Comparison of ENCODE assay signal across 14 cellular contexts in genomic region chr6:13913226-13914001, GRCh38. TPM values are rescaled to one million over a fixed set of nuclear protein-coding genes. Genes with fewer than 3 reads are reported as not detected.
DNase-seq lines count a peak whose midpoint lies in the region; ATAC-seq and TF ChIP-seq lines count a peak whose summit lies in the region.
"Had no signal": no experiment of that assay in that cellular context is flagged by ENCODE, and none has a peak within 500 bp of the region (broad histone marks: within the 10 kb centered on the region; RNA-seq: fewer than 3 reads in every experiment).

No MANE protein-coding gene starts in this region.

- ATAC-seq in GM23338 (no peak), WTC11 (no peak), HG02623 (IDR thresholded peaks at IDR 0.05; ENCODE audit: unreplicated experiment) (no peak)
- ATAC-seq in activated CD8-positive, alpha-beta memory T cell treated with anti-CD3 and anti-CD28 coated beads, Interleukin-2, amount 10 ng/mL, durations not matched to agents 7 days and 5 days, result no peak
- ATAC-seq: CD8-positive, alpha-beta T cell had no signal

- H3K9me2 ChIP-seq in GM23338 (ENCODE audit: insufficient read depth), result no peaks in the 10 kb centered on the region; the same call in 1 of the 2 replicates
- no peaks in the 10 kb centered on the region for H3K9me2 ChIP-seq in Karpas-422 (replicated peaks; ENCODE audit: insufficient read depth, low read length)

- H3K79me2 ChIP-seq in GM23338 (replicated peaks; ENCODE audit: insufficient read depth), result no peaks in the 10 kb centered on the region
- H3K79me2 ChIP-seq in Karpas-422 (ENCODE audit: low read length), result no peaks in the 10 kb centered on the region
- H3K79me2 ChIP-seq in neural progenitor cell (ENCODE audit: low read depth), result no peaks in the 10 kb centered on the region

- CTCF ChIA-PET in WTC11 (lab: Charles Lee), result interaction anchor here (1.0 to 9.6 kb wide), 6 partner anchors 11 to 154 kb away, joined by 3 to 126 read pairs (median 6); partner anchors contain the start of gene RNF182
- CTCF ChIA-PET in activated CD8-positive, alpha-beta memory T cell treated with anti-CD3 and anti-CD28 coated beads, Interleukin-2, amount 10 ng/mL, durations not matched to agents 7 days and 5 days (lab: Charles Lee), result interaction anchor here (0.9 to 6.5 kb wide), 3 partner anchors 40 to 160 kb away, joined by 3 to 66 read pairs (median 3); no protein-coding TSS in a partner anchor

- H3K9me3 Mint-ChIP-seq in GM23338, result no peaks in the 10 kb centered on the region
- no peaks in the 10 kb centered on the region for H3K9me3 Mint-ChIP-seq in WTC11
- H3K9me3 Mint-ChIP-seq in neural progenitor cell, result no peaks in the 10 kb centered on the region
- no peaks in the 10 kb centered on the region for H3K9me3 Mint-ChIP-seq in activated CD8-positive, alpha-beta memory T cell treated with anti-CD3 and anti-CD28 coated beads, Interleukin-2, amount 10 ng/mL, durations not matched to agents 7 days and 5 days (ENCODE audit: low read depth)
- H3K9me3 Mint-ChIP-seq: CD8-positive, alpha-beta T cell had no signal

- H3K27ac ChIP-seq in GM23338 (ENCODE audit: low read depth), result no peak overlapping the region
- H3K27ac ChIP-seq in Karpas-422 (ENCODE audit: low read length), result no peak overlapping the region
- no peak overlapping the region for H3K27ac ChIP-seq in neural progenitor cell

- H3K27ac Mint-ChIP-seq in GM23338 (no peak overlapping the region), WTC11 (no peak overlapping the region), neural progenitor cell (no peak overlapping the region)
- H3K27ac Mint-ChIP-seq in activated CD8-positive, alpha-beta memory T cell treated with anti-CD3 and anti-CD28 coated beads, Interleukin-2, amount 10 ng/mL, durations not matched to agents 7 days and 5 days, result no peak overlapping the region
- H3K27ac Mint-ChIP-seq: CD8-positive, alpha-beta T cell had no signal

- no peaks in the 10 kb centered on the region for H3F3A ChIP-seq in GM23338 (replicated peaks; ENCODE audit: low read depth)
- H3F3A ChIP-seq in neural progenitor cell (ENCODE audit: low read depth), result peaks cover 18% of the 10 kb centered on the region

- no peaks in the 10 kb centered on the region for H3K36me3 ChIP-seq in GM23338 (ENCODE audit: insufficient read depth)
- no peaks in the 10 kb centered on the region for H3K36me3 ChIP-seq in Karpas-422 (ENCODE audit: insufficient read depth, low read length)
- H3K36me3 ChIP-seq in neural progenitor cell, result no peaks in the 10 kb centered on the region

- DNase-seq in GM23338 (ENCODE audit: low spot score) (no peak), Karpas-422 (peak; percentile 29), WTC11 (ENCODE audit: low spot score) (no peak), neural progenitor cell (ENCODE audit: low spot score) (no peak), D341Med (ENCODE audit: low spot score) (no peak)
- DNase-seq in activated CD8-positive, alpha-beta memory T cell treated with anti-CD3 and anti-CD28 coated beads, Interleukin-2, amount 10 ng/mL, durations not matched to agents 7 days and 5 days, result no peak
- DNase-seq: CD8-positive, alpha-beta T cell; H7; MV-4-11; NCI-H1694 treated with DMSO at 0.1 percent for 48 hours; NCI-H524 treated with DMSO at 0.1 percent for 48 hours; NK-92 treated with Interleukin-12 subunit alpha and Interleukin-12 subunit beta, amount 100 ng/mL, for 24 hours; T-helper 1 cell had no signal

- H2AFZ ChIP-seq in GM23338 (peak overlapping the region; percentile 34; the same call in 1 of the 2 replicates), Karpas-422 (ENCODE audit: low read length) (0 out of 2 replicates have a peak overlapping the region, but pooled peaks have one; percentile 21), neural progenitor cell (replicated peaks) (peak overlapping the region; percentile 70)

- no peak overlapping the region for H3K9ac ChIP-seq in Karpas-422 (ENCODE audit: low read length)
- no peak overlapping the region for H3K9ac ChIP-seq in neural progenitor cell

- H3K36me3 Mint-ChIP-seq in GM23338 (ENCODE audit: low read depth) (no peaks in the 10 kb centered on the region), WTC11 (no peaks in the 10 kb centered on the region), neural progenitor cell (no peaks in the 10 kb centered on the region)
- no peaks in the 10 kb centered on the region for H3K36me3 Mint-ChIP-seq in activated CD8-positive, alpha-beta memory T cell treated with anti-CD3 and anti-CD28 coated beads, Interleukin-2, amount 10 ng/mL, durations not matched to agents 7 days and 5 days
- H3K36me3 Mint-ChIP-seq: CD8-positive, alpha-beta T cell had no signal

- H3K4me3 Mint-ChIP-seq in GM23338 (no peak overlapping the region), WTC11 (no peak overlapping the region), neural progenitor cell (no peak overlapping the region)
- H3K4me3 Mint-ChIP-seq in activated CD8-positive, alpha-beta memory T cell treated with anti-CD3 and anti-CD28 coated beads, Interleukin-2, amount 10 ng/mL, durations not matched to agents 7 days and 5 days, result no peak overlapping the region
- H3K4me3 Mint-ChIP-seq: CD8-positive, alpha-beta T cell had no signal

- no peak overlapping the region for H3K4me2 ChIP-seq in GM23338
- H3K4me2 ChIP-seq in Karpas-422 (ENCODE audit: low read depth, low read length, poor library complexity, severe bottlenecking), result no peak overlapping the region
- peak overlapping the region; percentile 65 for H3K4me2 ChIP-seq in neural progenitor cell

- POLR2A ChIA-PET in WTC11 (lab: Charles Lee), result interaction anchor here (3.2 kb wide), 1 partner anchor 11 kb away, joined by 15 read pairs; the partner anchor contains the start of gene RNF182

- H4K20me1 ChIP-seq in GM23338 (replicated peaks; ENCODE audit: insufficient read depth), result no peaks in the 10 kb centered on the region
- H4K20me1 ChIP-seq in Karpas-422 (ENCODE audit: insufficient read depth, low read depth, low read length), result no peaks in the 10 kb centered on the region
- no peaks in the 10 kb centered on the region for H4K20me1 ChIP-seq in neural progenitor cell (ENCODE audit: low read depth)

- TF ChIP-seq CTCF in GM23338 (conservative IDR thresholded peaks at IDR 0.05; ENCODE audit: low read depth in 2 of 2) (no peak), WTC11 (IDR thresholded peaks at IDR 0.05) (no peak), neural progenitor cell (IDR thresholded peaks at IDR 0.05) (no peak)

- H3K4me1 Mint-ChIP-seq in GM23338, result peaks cover 16% of the 10 kb centered on the region
- peaks cover 16% of the 10 kb centered on the region for H3K4me1 Mint-ChIP-seq in WTC11
- H3K4me1 Mint-ChIP-seq in neural progenitor cell, result peaks cover 29% of the 10 kb centered on the region
- H3K4me1 Mint-ChIP-seq in activated CD8-positive, alpha-beta memory T cell treated with anti-CD3 and anti-CD28 coated beads, Interleukin-2, amount 10 ng/mL, durations not matched to agents 7 days and 5 days, result no peaks in the 10 kb centered on the region

- no peaks in the 10 kb centered on the region for H3K27me3 ChIP-seq in GM23338 (ENCODE audit: insufficient read depth)
- H3K27me3 ChIP-seq in Karpas-422 (ENCODE audit: low read length), result no peaks in the 10 kb centered on the region
- peaks cover 4% of the 10 kb centered on the region for H3K27me3 ChIP-seq in neural progenitor cell

- H3K4me1 ChIP-seq in GM23338 (ENCODE audit: insufficient read depth) (peaks cover 11% of the 10 kb centered on the region; the same call in 1 of the 2 replicates), Karpas-422 (ENCODE audit: low read length) (no peaks in the 10 kb centered on the region), neural progenitor cell (peaks cover 27% of the 10 kb centered on the region)

- H3K27me3 Mint-ChIP-seq in GM23338 (ENCODE audit: insufficient read depth, low read depth, poor library complexity) (no peaks in the 10 kb centered on the region), WTC11 (ENCODE audit: low read depth) (peaks cover 21% of the 10 kb centered on the region), neural progenitor cell (ENCODE audit: insufficient read depth, low read depth) (peaks cover 6% of the 10 kb centered on the region)
- peaks cover 45% of the 10 kb centered on the region for H3K27me3 Mint-ChIP-seq in activated CD8-positive, alpha-beta memory T cell treated with anti-CD3 and anti-CD28 coated beads, Interleukin-2, amount 10 ng/mL, durations not matched to agents 7 days and 5 days

- H3K9me3 ChIP-seq in Karpas-422 (ENCODE audit: low read length), result no peaks in the 10 kb centered on the region
- no peaks in the 10 kb centered on the region for H3K9me3 ChIP-seq in neural progenitor cell (ENCODE audit: low read depth)

- H3K4me3 ChIP-seq in GM23338 (no peak overlapping the region), Karpas-422 (ENCODE audit: low read length) (no peak overlapping the region), neural progenitor cell (no peak overlapping the region)

TF ChIP-seq in GM23338, 12 proteins besides CTCF, POLR2A, EP300 and RAD21 (continues in another document):
- TF ChIP-seq EZH2phosphoT487 (IDR thresholded peaks at IDR 0.05; ENCODE audit: unreplicated experiment) (no peak), STAT1 (IDR thresholded peaks at IDR 0.05; ENCODE audit: unreplicated experiment) (no peak), CREB1 (CRISPR knock-in tag; IDR thresholded peaks at IDR 0.05; ENCODE audit: low read depth) (no peak), ZNF331 (CRISPR knock-in tag; IDR thresholded peaks at IDR 0.05; ENCODE audit: low read depth) (no peak), JUNB (IDR thresholded peaks at IDR 0.05; ENCODE audit: unreplicated experiment) (no peak)

TF ChIP-seq in WTC11, 78 proteins besides CTCF, POLR2A, EP300 and RAD21 (continues in another document):
- peak; percentile 56; the same call in 1 of the 2 replicates for TF ChIP-seq NFYB (CRISPR knock-in tag; conservative IDR thresholded peaks at IDR 0.05; ENCODE audit: low read depth)
- no peak for TF ChIP-seq ZNF512 (CRISPR knock-in tag; IDR thresholded peaks at IDR 0.05; ENCODE audit: borderline replicate concordance)

RNA-seq across cellular contexts. Expression of gene RNF182, which starts 11.3 kb away (rescaled TPM):
- 8.1 and 9.8 TPM in 2 replicates for total RNA-seq in GM23338 (2014; rRNA removed; shearing (Covaris generic))
- 2.4 and 3.2 TPM in 2 replicates for polyA plus RNA-seq in GM23338 (2016; fragmentation: Nextera tagmentation; extraction: Ambion mirVana)
- not detected in 2 replicates for total RNA-seq in Karpas-422 (2014; rRNA removed; shearing (Covaris generic); ENCODE audit: low replicate concordance)
- total RNA-seq in WTC11 (2021) (4.4 to 7.1 TPM (median 6.7 TPM) in 3 replicates), neural progenitor cell (ENCODE audit: low replicate concordance) (10.3 and 15.3 TPM in 2 replicates)
- total RNA-seq in activated CD8-positive, alpha-beta memory T cell treated with anti-CD3 and anti-CD28 coated beads, Interleukin-2, amount 10 ng/mL, durations not matched to agents 7 days and 5 days, result not detected
- total RNA-seq: CD8-positive, alpha-beta T cell had no signal
